13 cellular contexts compared by ENCODE assay signal in genomic region chr6:13412639-13413465, GRCh38.
A peak's percentile ranks its signal among the peaks of the same experiment; 100 is the strongest.
DNase-seq lines count a peak whose midpoint lies in the region; ATAC-seq, FAIRE-seq and TF ChIP-seq lines count a peak whose summit lies in the region.
"Had no signal": no experiment of that assay in that cellular context is flagged by ENCODE, and none has a peak within 500 bp of the region (broad histone marks: within the 10 kb centered on the region; RNA-seq: fewer than 3 reads in every experiment).

No MANE protein-coding gene starts in this region.

- no peak overlapping the region for H2BK15ac ChIP-seq in neuronal stem cell (ENCODE audit: low read length)

- 84% methylated on average over 9 of the region's 9 CpGs for WGBS in mammary epithelial cell (ENCODE audit: low coverage, missing lambda C conversion rate)
- WGBS in body of pancreas, 2 donors = 81% methylated on average over 9 of the region's 9 CpGs
- 11% methylated on average over 9 of the region's 9 CpGs for WGBS in HepG2 (ENCODE audit: low lambda C conversion rate)
- WGBS in neuronal stem cell (ENCODE audit: extremely low coverage in 2 of 2, insufficient read length in 2 of 2, insufficient replicate concordance in 1 of 2), 2 donors = no CpG with 5 or more reads among the region's 9 CpGs

- no peak overlapping the region for H2AK5ac ChIP-seq in neuronal stem cell (ENCODE audit: low read depth, low read length)

- H2AFZ ChIP-seq in mammary epithelial cell (ENCODE audit: low read depth, low read length) (no peak overlapping the region), HepG2 (ENCODE audit: low read length) (no peak overlapping the region), neuronal stem cell (ENCODE audit: low read length) (no peak overlapping the region)

- dilution Hi-C loops in mammary epithelial cell (cut with HindIII; ENCODE audit: low sequenced_read_pairs) = no loop called here

- H3K27me3 ChIP-seq in breast epithelium (no peaks in the 10 kb centered on the region), mammary epithelial cell (ENCODE audit: insufficient read depth, low read length) (no peaks in the 10 kb centered on the region), body of pancreas (no peaks in the 10 kb centered on the region), HepG2 (ENCODE audit: control insufficient read depth in 1 of 2, insufficient read depth in 2 of 2, low read length in 2 of 2) (no peaks in the 10 kb centered on the region), upper lobe of right lung (no peaks in the 10 kb centered on the region), foreskin keratinocyte (no peaks in the 10 kb centered on the region), neuronal stem cell (ENCODE audit: control insufficient read depth in 3 of 3, insufficient read depth in 3 of 3, low read depth in 1 of 3, low read length in 3 of 3) (no peaks in the 10 kb centered on the region)

- H3K79me2 ChIP-seq in mammary epithelial cell (ENCODE audit: insufficient read depth, low read length) = no peaks in the 10 kb centered on the region
- no peaks in the 10 kb centered on the region for H3K79me2 ChIP-seq in HepG2 (ENCODE audit: insufficient read depth, low read length)

- H2BK12ac ChIP-seq in neuronal stem cell (ENCODE audit: low read length) = no peak overlapping the region

- TF ChIP-seq CTCF in breast epithelium (IDR thresholded peaks at IDR 0.05) (no peak), mammary epithelial cell (conservative IDR thresholded peaks at IDR 0.05 in 1 of 2, IDR thresholded peaks at IDR 0.05 in 1 of 2; ENCODE audit: extremely low read depth in 1 of 2, insufficient read depth in 1 of 2, low read depth in 1 of 2, low read length in 2 of 2) (no peak), body of pancreas (IDR thresholded peaks at IDR 0.05) (no peak), HepG2 (CRISPR knock-in tag; IDR thresholded peaks at IDR 0.05) (no peak; the same call in 1 of the 2 replicates), upper lobe of right lung (IDR thresholded peaks at IDR 0.05) (no peak), foreskin keratinocyte (conservative IDR thresholded peaks at IDR 0.05) (no peak)

- BruUV-seq in mammary epithelial cell (replicated peaks; lab: Mats Ljungman, UMichigan) (no TSS peak), HepG2 (replicated peaks; lab: Mats Ljungman, UMichigan) (TSS peak; percentile 93)

- H3K27ac ChIP-seq in breast epithelium (peak overlapping the region; percentile 19 to 62), mammary epithelial cell (ENCODE audit: insufficient read depth, low read depth, low read length) (no peak overlapping the region), body of pancreas (peak overlapping the region in 3 of 4 donors; percentile 42 to 69 (median 43)), HepG2 (ENCODE audit: extremely low read length, insufficient read depth, low read length) (peak overlapping the region; percentile 58), upper lobe of right lung (peak overlapping the region; percentile 56), foreskin keratinocyte (no peak overlapping the region), neuronal stem cell (replicated peaks; ENCODE audit: low read length) (no peak overlapping the region)

- no peaks in the 10 kb centered on the region for H3K4me1 ChIP-seq in breast epithelium
- peaks cover 7% of the 10 kb centered on the region for H3K4me1 ChIP-seq in mammary epithelial cell (ENCODE audit: insufficient read depth, low read length)
- H3K4me1 ChIP-seq in body of pancreas = peaks cover 32% of the 10 kb centered on the region
- peaks cover 83% of the 10 kb centered on the region for H3K4me1 ChIP-seq in HepG2 (ENCODE audit: insufficient read depth, low read length)
- peaks cover 60% of the 10 kb centered on the region for H3K4me1 ChIP-seq in upper lobe of right lung
- no peaks in the 10 kb centered on the region for H3K4me1 ChIP-seq in foreskin keratinocyte
- peaks cover 0 to 14% of the 10 kb centered on the region in 2 donors for H3K4me1 ChIP-seq in neuronal stem cell (ENCODE audit: control insufficient read depth in 2 of 2, insufficient read depth in 1 of 2, low read depth in 1 of 2, low read length in 2 of 2)

- H3K4me2 ChIP-seq in mammary epithelial cell (ENCODE audit: insufficient read depth, low read depth, low read length) = no peak overlapping the region
- H3K4me2 ChIP-seq in HepG2 (ENCODE audit: low read depth, low read length) = peak overlapping the region; percentile 73
- no peak overlapping the region for H3K4me2 ChIP-seq in neuronal stem cell (ENCODE audit: insufficient read depth, low read length, poor library complexity, severe bottlenecking)

- no peak overlapping the region for H3K4ac ChIP-seq in neuronal stem cell (ENCODE audit: low read length)

- no peaks in the 10 kb centered on the region for H3K9me3 ChIP-seq in breast epithelium
- no peaks in the 10 kb centered on the region for H3K9me3 ChIP-seq in mammary epithelial cell (replicated peaks; ENCODE audit: insufficient read depth, low read length)
- H3K9me3 ChIP-seq in body of pancreas = no peaks in the 10 kb centered on the region
- H3K9me3 ChIP-seq in HepG2 (ENCODE audit: low read length) = no peaks in the 10 kb centered on the region
- H3K9me3 ChIP-seq in upper lobe of right lung = no peaks in the 10 kb centered on the region
- H3K9me3 ChIP-seq in neuronal stem cell (replicated peaks in 1 of 2; ENCODE audit: control insufficient read depth in 2 of 2, insufficient read depth in 1 of 2, low read depth in 1 of 2, low read length in 2 of 2) = no peaks in the 10 kb centered on the region

- H3K9ac ChIP-seq in mammary epithelial cell (ENCODE audit: insufficient read depth, low read length) = no peak overlapping the region
- peak overlapping the region; percentile 56 for H3K9ac ChIP-seq in HepG2 (ENCODE audit: insufficient read depth, low read depth, low read length)
- no peak overlapping the region for H3K9ac ChIP-seq in neuronal stem cell (ENCODE audit: low read depth, low read length, poor library complexity)

- peak; percentile 74 for FAIRE-seq in HepG2 (lab: Jason Lieb, UNC)

- CTCF ChIA-PET in mammary epithelial cell (lab: Charles Lee; ENCODE audit: low non-redundant PET) = no interaction called here
- CTCF ChIA-PET in HepG2 (lab: Yijun Ruan, JAX; ENCODE audit: low intra/inter-chr PET ratio, low total read pairs) = no interaction called here

- no peak overlapping the region for H2BK120ac ChIP-seq in neuronal stem cell (ENCODE audit: low read depth, low read length)

- no peak overlapping the region for H3K23ac ChIP-seq in neuronal stem cell (ENCODE audit: low read depth, low read length, poor library complexity)

- H4K8ac ChIP-seq in neuronal stem cell (ENCODE audit: low read depth, low read length) = no peak overlapping the region

- no peak for TF ChIP-seq POLR2A in breast epithelium (IDR thresholded peaks at IDR 0.05)
- no peak for TF ChIP-seq POLR2A in body of pancreas (IDR thresholded peaks at IDR 0.05)
- TF ChIP-seq POLR2A in HepG2 (IDR thresholded peaks at IDR 0.05; ENCODE audit: insufficient read depth in 1 of 2, low read depth in 2 of 2, low read length in 2 of 2) = peak in 1 of 2 experiments; percentile 49; a peak in 1 of 4 replicates

- H3K4me3 ChIP-seq in breast epithelium (no peak overlapping the region), mammary epithelial cell (replicated peaks in 1 of 3; ENCODE audit: insufficient read depth in 1 of 3, low read depth in 2 of 3, low read length in 3 of 3) (no peak overlapping the region), body of pancreas (no peak overlapping the region), HepG2 (replicated peaks in 1 of 3; ENCODE audit: insufficient read depth in 1 of 3, low read depth in 2 of 3, low read length in 3 of 3) (peak overlapping the region in 1 of 3 experiments; percentile 45; a peak in 2 of 6 replicates), upper lobe of right lung (no peak overlapping the region), neuronal stem cell (ENCODE audit: low read length in 2 of 2) (no peak overlapping the region)

- intact Hi-C loops in breast epithelium (cut with DNase I; ENCODE audit: low total_unique reads) (no loop called here), mammary epithelial cell (cut with micrococcal nuclease) (no loop called here), body of pancreas (cut with DNase I) (no loop called here), HepG2 (cut with micrococcal nuclease; ENCODE audit: unreplicated experiment) (no loop called here), upper lobe of right lung (cut with DNase I) (no loop called here)

- H2BK5ac ChIP-seq in neuronal stem cell (ENCODE audit: low read length) = no peak overlapping the region

- no peak overlapping the region for H3K18ac ChIP-seq in neuronal stem cell (ENCODE audit: low read length)

- no peak for TF ChIP-seq RAD21 in HepG2 (CRISPR knock-in tag; IDR thresholded peaks at IDR 0.05)

- H3K36me3 ChIP-seq in breast epithelium = no peaks in the 10 kb centered on the region
- H3K36me3 ChIP-seq in mammary epithelial cell (ENCODE audit: insufficient read depth, low read length) = no peaks in the 10 kb centered on the region
- H3K36me3 ChIP-seq in body of pancreas (replicated peaks in 1 of 2; ENCODE audit: insufficient read depth in 1 of 2, low read depth in 2 of 2) = no peaks in the 10 kb centered on the region
- no peaks in the 10 kb centered on the region for H3K36me3 ChIP-seq in HepG2 (replicated peaks in 1 of 2; ENCODE audit: control insufficient read depth in 1 of 2, insufficient read depth in 2 of 2, low read length in 2 of 2)
- no peaks in the 10 kb centered on the region for H3K36me3 ChIP-seq in upper lobe of right lung
- H3K36me3 ChIP-seq in neuronal stem cell (replicated peaks in 1 of 2; ENCODE audit: control insufficient read depth in 2 of 2, insufficient read depth in 2 of 2, low read length in 2 of 2) = no peaks in the 10 kb centered on the region

- DNase-seq in breast epithelium (ENCODE audit: low spot score in 2 of 2) (no peak), mammary epithelial cell (no peak), body of pancreas (no peak), HepG2 (ENCODE audit: low spot score) (peak; percentile 80), upper lobe of right lung (no peak), foreskin keratinocyte (no peak), neuronal stem cell (ENCODE audit: low spot score) (no peak), NCI-H2196 (lab: John Stamatoyannopoulos, UW; ENCODE audit: unreplicated experiment) (no peak)
- DNase-seq: activated CD4-positive, alpha-beta memory T cell treated with anti-CD3 and anti-CD28 coated beads, Interleukin-2, amount 10 ng/mL, durations not matched to agents 7 days and 5 days; activated effector memory CD4-positive, alpha-beta T cell treated with anti-CD3 and anti-CD28 coated beads, Interleukin-2, amount 50 U/mL, for 16 hours; DMS153; glutamatergic neuron; NCI-H446 had no signal

- no peaks in the 10 kb centered on the region for H4K20me1 ChIP-seq in mammary epithelial cell (ENCODE audit: insufficient read depth, low read length)
- H4K20me1 ChIP-seq in HepG2 (ENCODE audit: insufficient read depth, low read length) = no peaks in the 10 kb centered on the region

- in situ Hi-C loops in mammary epithelial cell (cut with MboI; ENCODE audit: low sequenced_read_pairs in 2 of 2) (no loop called here), HepG2 (cut with HindIII; ENCODE audit: extremely low pct_ligation_motif_present, low pct_unique_long_range_greater_than_20kb) (loop anchor here (5.0 kb wide), 1 partner anchor 69 kb away; no protein-coding TSS in a partner anchor)

- POLR2A ChIA-PET in HepG2 (lab: Yijun Ruan, JAX) = interaction anchor here (0.5 to 3.2 kb wide), 12 partner anchors 10 to 202 kb away, joined by 3 to 25 read pairs (median 4); partner anchors contain the start of genes GFOD1, NOL7, SIRT5 and TBC1D7

- H3K79me1 ChIP-seq in neuronal stem cell (ENCODE audit: low read depth, low read length) = no peaks in the 10 kb centered on the region

- ATAC-seq in body of pancreas = peak; percentile 3
- ATAC-seq in HepG2 = peak; percentile 74
- ATAC-seq in upper lobe of right lung = peak; percentile 42
- no peak for ATAC-seq in foreskin keratinocyte

- no peak overlapping the region for H4K91ac ChIP-seq in neuronal stem cell (ENCODE audit: low read depth, low read length, poor library complexity)

- no peak overlapping the region for H3K14ac ChIP-seq in neuronal stem cell (ENCODE audit: low read length)

- TF ChIP-seq EP300 in HepG2 (IDR thresholded peaks at IDR 0.05; ENCODE audit: low read depth in 2 of 2, low read length in 2 of 2) = no peak; a peak in 1 of 4 replicates
- TF ChIP-seq EP300 in HepG2 (CRISPR knock-in tag; IDR thresholded peaks at IDR 0.05; ENCODE audit: borderline replicate concordance) = no peak

Comparison
In these comparisons a context has a peak if more than half of its experiments do, and no peak if none do; other contexts are left out.
1. H3K27ac ChIP-seq: peak in breast epithelium (2 of 2), body of pancreas (3 of 4), HepG2 (single experiment) and upper lobe of right lung (single experiment); none in mammary epithelial cell (single experiment), foreskin keratinocyte (single experiment) and neuronal stem cell (single experiment).